10 cellular contexts compared by ENCODE assay signal in the genomic region with DNA sequence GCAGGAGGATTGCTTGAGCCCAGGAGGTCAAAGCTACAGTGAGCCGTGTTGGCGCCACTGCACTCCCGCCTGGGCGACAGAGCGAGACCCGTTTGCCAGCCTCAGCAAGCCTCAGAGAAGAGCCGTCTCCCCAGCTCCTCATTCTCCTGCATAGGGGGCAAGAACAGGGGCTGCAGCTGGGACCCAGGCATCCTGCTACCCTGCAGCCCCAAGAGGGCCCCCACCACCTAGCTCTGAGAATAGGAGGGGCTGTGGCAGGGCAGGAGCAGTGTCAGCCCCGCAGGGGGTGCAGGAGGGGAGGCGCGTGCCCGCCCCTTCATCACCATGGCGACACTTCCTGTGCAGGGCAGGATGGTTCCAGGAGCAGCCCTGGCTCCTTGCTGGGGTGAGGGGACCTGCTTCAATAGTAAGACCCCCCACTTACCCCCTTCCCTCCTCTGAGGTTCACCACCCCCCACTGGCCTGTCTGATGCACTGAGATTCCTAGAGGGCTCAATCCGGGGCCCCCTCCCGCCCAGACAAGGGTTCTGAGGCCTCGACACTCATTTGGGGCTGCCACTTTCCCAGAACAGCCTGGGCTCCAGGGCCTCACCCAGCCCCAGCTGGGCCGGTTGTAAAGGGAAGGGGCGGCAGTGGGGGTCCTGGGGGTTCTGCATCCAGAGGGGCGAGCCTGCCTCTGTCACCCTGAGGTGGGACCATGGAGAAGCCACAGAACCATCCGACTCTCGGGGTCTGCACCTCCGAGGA. TPM values are rescaled to one million over a fixed set of nuclear protein-coding genes. Genes with fewer than 3 reads are reported as not detected.
DNase-seq lines count a peak whose midpoint lies in the region; ATAC-seq lines count a peak whose summit lies in the region.
"Had no signal": no experiment of that assay in that cellular context is flagged by ENCODE, and none has a peak within 500 bp of the region (broad histone marks: within the 10 kb centered on the region; RNA-seq: fewer than 3 reads in every experiment).

No MANE protein-coding gene starts in this region.

- H3K27ac ChIP-seq in SK-N-MC = peak overlapping the region; percentile 95
- peak overlapping the region; percentile 88 for H3K27ac ChIP-seq in iPS-20b (ENCODE audit: low read length)
- H3K27ac ChIP-seq in thymus (ENCODE audit: low read depth) = peak overlapping the region; percentile 48

- H3K27me3 ChIP-seq in iPS-20b (ENCODE audit: insufficient read depth, low read length) (no peaks in the 10 kb centered on the region), thymus (ENCODE audit: control insufficient read depth, insufficient read depth) (no peaks in the 10 kb centered on the region)

- no peak for ATAC-seq in GM19328 (IDR thresholded peaks at IDR 0.05; ENCODE audit: unreplicated experiment)
- ATAC-seq in HG03135 (IDR thresholded peaks at IDR 0.05; ENCODE audit: unreplicated experiment) = no peak
- ATAC-seq: A549 had no signal

- H3K4me1 ChIP-seq in iPS-20b (ENCODE audit: insufficient read depth, low read length) (peaks cover 39% of the 10 kb centered on the region), thymus (ENCODE audit: control insufficient read depth, insufficient read depth, low read length) (peaks cover 7% of the 10 kb centered on the region)

- H3K9me3 ChIP-seq in SK-N-MC (ENCODE audit: low read depth, low read length) (no peaks in the 10 kb centered on the region), iPS-20b (ENCODE audit: insufficient read depth, low read depth, low read length) (no peaks in the 10 kb centered on the region), thymus (ENCODE audit: control insufficient read depth) (no peaks in the 10 kb centered on the region)
- H3K9me3 ChIP-seq: A549 had no signal

- H3K4me3 ChIP-seq in SK-N-MC (peak overlapping the region; percentile 68), iPS-20b (ENCODE audit: low read length) (peak overlapping the region; percentile 39; the same call in 1 of the 2 replicates), thymus (ENCODE audit: low read length) (no peak overlapping the region)
- H3K4me3 ChIP-seq: A549 had no signal

- 88% methylated on average over 21 of the region's 21 CpGs for WGBS in thymus

- peak overlapping the region; percentile 67 for H3K9ac ChIP-seq in SK-N-MC (ENCODE audit: insufficient read length)
- peak overlapping the region; percentile 82; the same call in 1 of the 2 replicates for H3K9ac ChIP-seq in iPS-20b (ENCODE audit: low read depth, low read length)

- H3K36me3 ChIP-seq in SK-N-MC (ENCODE audit: insufficient read depth, low read length) (no peaks in the 10 kb centered on the region), iPS-20b (ENCODE audit: insufficient read depth, low read depth, low read length) (no peaks in the 10 kb centered on the region), thymus (ENCODE audit: control insufficient read depth, insufficient read depth) (peaks cover 72% of the 10 kb centered on the region)

- DNase-seq in NCI-H2227 (lab: John Stamatoyannopoulos, UW; ENCODE audit: unreplicated experiment) (peak; percentile 48), NCI-H2227 treated with DMSO at 0.1 percent for 48 hours (lab: John Stamatoyannopoulos, UW) (no peak), SK-N-MC (ENCODE audit: low read depth, low spot score) (no peak), cerebellar nuclear complex (lab: John Stamatoyannopoulos, UW) (no peak)
- DNase-seq: activated CD4-positive, alpha-beta T cell treated with anti-CD3 and anti-CD28 coated beads, Interleukin-2, amount 50 U/mL, for 48 hours had no signal

RNA-seq across cellular contexts. Expression of a gene that starts 20.2 kb away (rescaled TPM):
- 3.6 TPM for polyA plus RNA-seq in thymus

RNA-seq across cellular contexts. Expression of a gene that starts 24.6 kb away (rescaled TPM):
- 63.7 TPM for polyA plus RNA-seq in thymus

RNA-seq across cellular contexts. Expression of a gene that starts 33.9 kb away (rescaled TPM):
- polyA plus RNA-seq in thymus = 28.4 TPM

RNA-seq across cellular contexts. Expression of a gene that starts 40.7 kb away (rescaled TPM):
- 86.9 TPM for polyA plus RNA-seq in thymus
